In genomic region chr14:64506751-64507150, GRCh38 we compare ENCODE assay signal across 9 cellular contexts. TPM values are rescaled to one million over a fixed set of nuclear protein-coding genes. Genes with fewer than 3 reads are reported as not detected.
A peak's percentile ranks its signal among the peaks of the same experiment; 100 is the strongest.
DNase-seq lines count a peak whose midpoint lies in the region; ATAC-seq, FAIRE-seq and TF ChIP-seq lines count a peak whose summit lies in the region.
"Had no signal": no experiment of that assay in that cellular context is flagged by ENCODE, and none has a peak within 500 bp of the region (broad histone marks: within the 10 kb centered on the region; RNA-seq: fewer than 3 reads in every experiment).

No MANE protein-coding gene starts in this region.

- peak overlapping the region; percentile 100 for H3K27ac Mint-ChIP-seq in activated naive CD8-positive, alpha-beta T cell treated with anti-CD3 and anti-CD28 coated beads for 36 hours

- in situ Hi-C loops in HepG2 (cut with HindIII; ENCODE audit: extremely low pct_ligation_motif_present, low pct_unique_long_range_greater_than_20kb) = no loop called here

- ATAC-seq in heart right ventricle (no peak), left ventricle myocardium superior (no peak), HepG2 (no peak), upper lobe of left lung (ENCODE audit: low FRiP score in 2 of 2) (no peak), HG02763 (IDR thresholded peaks at IDR 0.05; ENCODE audit: unreplicated experiment) (no peak), omental fat pad (ENCODE audit: low FRiP score) (no peak)

- H3K27me3 Mint-ChIP-seq in activated naive CD8-positive, alpha-beta T cell treated with anti-CD3 and anti-CD28 coated beads for 36 hours = peaks cover 4% of the 10 kb centered on the region

- POLR2A ChIA-PET in HepG2 (lab: Yijun Ruan, JAX) = no interaction called here

- 26 to 36% methylated on average over 3 of the region's 3 CpGs for WGBS in heart right ventricle, 2 donors
- 52% methylated on average over 3 of the region's 3 CpGs for WGBS in HepG2 (ENCODE audit: low lambda C conversion rate)
- WGBS in upper lobe of left lung, 2 donors = 24 to 28% methylated on average over 3 of the region's 3 CpGs

- no TSS peak for BruUV-seq in HepG2 (replicated peaks; lab: Mats Ljungman, UMichigan)

- peak overlapping the region; percentile 91 for H3K4me2 ChIP-seq in HepG2 (ENCODE audit: low read depth, low read length)

- no peaks in the 10 kb centered on the region for H3K36me3 ChIP-seq in heart right ventricle
- no peaks in the 10 kb centered on the region for H3K36me3 ChIP-seq in HepG2 (replicated peaks in 1 of 2; ENCODE audit: control insufficient read depth in 1 of 2, insufficient read depth in 2 of 2, low read length in 2 of 2)
- H3K36me3 ChIP-seq in upper lobe of left lung = no peaks in the 10 kb centered on the region

- no peak for TF ChIP-seq EP300 in HepG2 (IDR thresholded peaks at IDR 0.05; ENCODE audit: low read depth in 2 of 2, low read length in 2 of 2)
- no peak for TF ChIP-seq EP300 in HepG2 (CRISPR knock-in tag; IDR thresholded peaks at IDR 0.05; ENCODE audit: borderline replicate concordance)
- TF ChIP-seq EP300 in upper lobe of left lung (IDR thresholded peaks at IDR 0.05) = no peak

- peaks cover 8 to 72% (median 69%) of the 10 kb centered on the region in 9 donors for H3K4me1 ChIP-seq in heart right ventricle
- H3K4me1 ChIP-seq in HepG2 (ENCODE audit: insufficient read depth, low read length) = peaks cover 69% of the 10 kb centered on the region
- H3K4me1 ChIP-seq in upper lobe of left lung = peaks cover 46 to 77% (median 61%) of the 10 kb centered on the region in 4 donors

- peak overlapping the region; percentile 84 for H3K4me3 Mint-ChIP-seq in activated naive CD8-positive, alpha-beta T cell treated with anti-CD3 and anti-CD28 coated beads for 36 hours

- H3K27me3 ChIP-seq in heart right ventricle = no peaks in the 10 kb centered on the region
- no peaks in the 10 kb centered on the region; a peak in 1 of 5 replicates for H3K27me3 ChIP-seq in HepG2 (ENCODE audit: control insufficient read depth in 1 of 2, insufficient read depth in 2 of 2, low read length in 2 of 2)
- H3K27me3 ChIP-seq in upper lobe of left lung = no peaks in the 10 kb centered on the region

- H3K9ac ChIP-seq in HepG2 (ENCODE audit: insufficient read depth, low read depth, low read length) = peak overlapping the region; percentile 30; the same call in 1 of the 2 replicates

- intact Hi-C loops in heart right ventricle (cut with DNase I) (loop anchor here in 1 of 10 donors (10.0 kb wide), 1 partner anchor 162 kb away; no protein-coding TSS in a partner anchor), left ventricle myocardium superior (cut with micrococcal nuclease) (no loop called here), HepG2 (cut with micrococcal nuclease; ENCODE audit: unreplicated experiment) (no loop called here)

- peaks cover 77% of the 10 kb centered on the region for H3K79me2 ChIP-seq in HepG2 (ENCODE audit: insufficient read depth, low read length)

- peaks cover 50% of the 10 kb centered on the region for H3K36me3 Mint-ChIP-seq in activated naive CD8-positive, alpha-beta T cell treated with anti-CD3 and anti-CD28 coated beads for 36 hours

- peaks cover 60% of the 10 kb centered on the region for H3K4me1 Mint-ChIP-seq in activated naive CD8-positive, alpha-beta T cell treated with anti-CD3 and anti-CD28 coated beads for 36 hours

- CTCF ChIA-PET in HepG2 (lab: Yijun Ruan, JAX; ENCODE audit: low intra/inter-chr PET ratio, low total read pairs) = no interaction called here

- H3K27ac ChIP-seq in heart right ventricle (peak overlapping the region in 8 of 10 donors; percentile 23 to 100 (median 99)), HepG2 (ENCODE audit: extremely low read length, insufficient read depth, low read length) (no peak overlapping the region), upper lobe of left lung (peak overlapping the region; percentile 20 to 100 (median 78))

- DNase-seq in heart right ventricle (no peak), left ventricle myocardium superior (no peak), HepG2 (ENCODE audit: low spot score) (no peak), upper lobe of left lung (no peak), dedifferentiated amniotic fluid mesenchymal stem cell (ENCODE audit: extremely low spot score) (no peak), omental fat pad (ENCODE audit: low spot score) (no peak)
- no peak for DNase-seq in activated naive CD8-positive, alpha-beta T cell treated with anti-CD3 and anti-CD28 coated beads for 36 hours
- DNase-seq: midbrain had no signal

- no peak for TF ChIP-seq CTCF in heart right ventricle (IDR thresholded peaks at IDR 0.05)
- no peak for TF ChIP-seq CTCF in HepG2 (CRISPR knock-in tag; IDR thresholded peaks at IDR 0.05)
- no peak for TF ChIP-seq CTCF in upper lobe of left lung (IDR thresholded peaks at IDR 0.05)
- no peak for TF ChIP-seq CTCF in omental fat pad (IDR thresholded peaks at IDR 0.05)

- no peak for FAIRE-seq in HepG2 (lab: Jason Lieb, UNC)

- TF ChIP-seq POLR2A in HepG2 (IDR thresholded peaks at IDR 0.05; ENCODE audit: insufficient read depth in 1 of 2, low read depth in 2 of 2, low read length in 2 of 2) = no peak
- TF ChIP-seq POLR2A in upper lobe of left lung (IDR thresholded peaks at IDR 0.05) = no peak

- H3K9me3 ChIP-seq in heart right ventricle = no peaks in the 10 kb centered on the region
- no peaks in the 10 kb centered on the region for H3K9me3 ChIP-seq in HepG2 (ENCODE audit: low read length)
- H3K9me3 ChIP-seq in upper lobe of left lung = no peaks in the 10 kb centered on the region

- H4K20me1 ChIP-seq in HepG2 (ENCODE audit: insufficient read depth, low read length) = peaks cover 37% of the 10 kb centered on the region

- no peaks in the 10 kb centered on the region for H3K9me3 Mint-ChIP-seq in activated naive CD8-positive, alpha-beta T cell treated with anti-CD3 and anti-CD28 coated beads for 36 hours

- H3K4me3 ChIP-seq in heart right ventricle = peak overlapping the region in 7 of 10 donors; percentile 67 to 97 (median 80)
- H3K4me3 ChIP-seq in HepG2 (replicated peaks in 1 of 3; ENCODE audit: insufficient read depth in 1 of 3, low read depth in 2 of 3, low read length in 3 of 3) = peak overlapping the region; percentile 10 to 36 (median 26); a peak in 5 of 6 replicates
- peak overlapping the region in 3 of 4 donors; percentile 58 to 88 (median 72) for H3K4me3 ChIP-seq in upper lobe of left lung

- H2AFZ ChIP-seq in HepG2 (ENCODE audit: low read length) = no peak overlapping the region

- TF ChIP-seq RAD21 in HepG2 (CRISPR knock-in tag; IDR thresholded peaks at IDR 0.05) = no peak

RNA-seq across cellular contexts. Expression of gene ZBTB1, which starts 2.2 kb away (rescaled TPM):
- 10 to 100 TPM; 17.4 to 26.4 (median 20.6) TPM for total RNA-seq in heart right ventricle
- 10 to 100 TPM in 1 of 2 donors, 1 to 10 TPM in 1; 5.6 to 26.0 TPM for polyA plus RNA-seq in heart right ventricle
- total RNA-seq in left ventricle myocardium superior = 23.7 TPM
- total RNA-seq in activated naive CD8-positive, alpha-beta T cell treated with anti-CD3 and anti-CD28 coated beads for 36 hours = 10 to 100 TPM; 43.3 to 43.9 TPM
- 22.6 and 27.7 TPM in 2 replicates for total RNA-seq in HepG2 (2016; rRNA removed; fragmentation: Illumina TruSeq; extraction: Trizol)
- total RNA-seq in HepG2 (2016; cell fraction: cytosol; rRNA removed; fragmentation: Illumina TruSeq; extraction: Trizol; ENCODE audit: low read depth) = 4.0 and 4.8 TPM in 2 replicates
- total RNA-seq in HepG2 (2016; cell fraction: insoluble cytoplasmic fraction; rRNA removed; fragmentation: Illumina TruSeq; extraction: Trizol) = 22.2 and 25.8 TPM in 2 replicates
- 13.8 and 17.4 TPM in 2 replicates for total RNA-seq in HepG2 (2016; cell fraction: membrane; rRNA removed; fragmentation: Illumina TruSeq; extraction: Trizol)
- total RNA-seq in HepG2 (2016; cell fraction: nucleus; rRNA removed; fragmentation: Illumina TruSeq; extraction: Trizol) = 23.2 and 24.3 TPM in 2 replicates
- polyA plus RNA-seq in HepG2 (2011; rRNA removed) = 17.4 and 18.8 TPM in 2 replicates
- 5.2 and 7.9 TPM in 2 replicates for polyA plus RNA-seq in HepG2 (2011; cell fraction: cytosol; rRNA removed)
- 18.2 and 21.1 TPM in 2 replicates for polyA plus RNA-seq in HepG2 (2011; cell fraction: nucleus; rRNA removed)
- 13.1 and 13.2 TPM in 2 replicates for polyA plus RNA-seq in HepG2 (2012)
- polyA plus RNA-seq in HepG2 (2016; cell fraction: cytosol; fragmentation: Illumina TruSeq; extraction: Trizol; ENCODE audit: low read depth) = 1.8 and 2.7 TPM in 2 replicates
- 17.4 and 17.9 TPM in 2 replicates for polyA plus RNA-seq in HepG2 (2016; cell fraction: insoluble cytoplasmic fraction; fragmentation: Illumina TruSeq; extraction: Trizol; ENCODE audit: low read depth)
- polyA plus RNA-seq in HepG2 (2016; cell fraction: membrane; fragmentation: Illumina TruSeq; extraction: Trizol; ENCODE audit: low read depth) = 4.9 and 6.5 TPM in 2 replicates
- 40.9 and 42.8 TPM in 2 replicates for polyA plus RNA-seq in HepG2 (2016; cell fraction: nucleus; fragmentation: Illumina TruSeq; extraction: Trizol; ENCODE audit: insufficient read depth, low read depth)
- polyA minus RNA-seq in HepG2 (2011; rRNA and poly(A)+ RNA removed; ENCODE audit: low replicate concordance) = 29.5 and 31.2 TPM in 2 replicates
- 12.6 and 12.7 TPM in 2 replicates for polyA minus RNA-seq in HepG2 (2011; cell fraction: cytosol; rRNA and poly(A)+ RNA removed)
- polyA minus RNA-seq in HepG2 (2011; cell fraction: nucleus; rRNA and poly(A)+ RNA removed) = 35.3 and 43.6 TPM in 2 replicates
- total RNA-seq in upper lobe of left lung = 10 to 100 TPM; 34.3 to 74.0 (median 43.2) TPM
- 10 to 100 TPM; 35.9 to 54.2 (median 43.7) TPM for total RNA-seq in omental fat pad

RNA-seq across cellular contexts. Expression of gene ZBTB25, which starts 3.1 kb away (rescaled TPM):
- total RNA-seq in heart right ventricle = 10 to 100 TPM; 17.4 to 24.7 (median 21.2) TPM
- polyA plus RNA-seq in heart right ventricle = 10 to 100 TPM in 1 of 2 donors, 1 to 10 TPM in 1; 3.0 to 13.5 TPM
- total RNA-seq in left ventricle myocardium superior = 17.1 TPM
- total RNA-seq in activated naive CD8-positive, alpha-beta T cell treated with anti-CD3 and anti-CD28 coated beads for 36 hours = 10 to 100 TPM; 24.0 to 26.0 TPM
- total RNA-seq in HepG2 (2016; rRNA removed; fragmentation: Illumina TruSeq; extraction: Trizol) = 3.0 and 3.5 TPM in 2 replicates
- 0.81 and 2.1 TPM in 2 replicates for total RNA-seq in HepG2 (2016; cell fraction: cytosol; rRNA removed; fragmentation: Illumina TruSeq; extraction: Trizol; ENCODE audit: low read depth)
- 3.5 TPM in 2 replicates for total RNA-seq in HepG2 (2016; cell fraction: insoluble cytoplasmic fraction; rRNA removed; fragmentation: Illumina TruSeq; extraction: Trizol)
- 2.3 TPM in 2 replicates for total RNA-seq in HepG2 (2016; cell fraction: membrane; rRNA removed; fragmentation: Illumina TruSeq; extraction: Trizol)
- 3.4 and 4.6 TPM in 2 replicates for total RNA-seq in HepG2 (2016; cell fraction: nucleus; rRNA removed; fragmentation: Illumina TruSeq; extraction: Trizol)
- polyA plus RNA-seq in HepG2 (2011; rRNA removed) = 7.6 TPM in 2 replicates
- polyA plus RNA-seq in HepG2 (2011; cell fraction: cytosol; rRNA removed) = 2.7 and 3.0 TPM in 2 replicates
- polyA plus RNA-seq in HepG2 (2011; cell fraction: nucleus; rRNA removed) = 9.2 and 10.1 TPM in 2 replicates
- 3.9 and 4.1 TPM in 2 replicates for polyA plus RNA-seq in HepG2 (2012)
- 0.99 and 1.2 TPM in 2 replicates for polyA plus RNA-seq in HepG2 (2016; cell fraction: cytosol; fragmentation: Illumina TruSeq; extraction: Trizol; ENCODE audit: low read depth)
- polyA plus RNA-seq in HepG2 (2016; cell fraction: insoluble cytoplasmic fraction; fragmentation: Illumina TruSeq; extraction: Trizol; ENCODE audit: low read depth) = 1.5 and 2.9 TPM in 2 replicates
- 0.98 and 1.2 TPM in 2 replicates for polyA plus RNA-seq in HepG2 (2016; cell fraction: membrane; fragmentation: Illumina TruSeq; extraction: Trizol; ENCODE audit: low read depth)
- 5.7 and 6.7 TPM in 2 replicates for polyA plus RNA-seq in HepG2 (2016; cell fraction: nucleus; fragmentation: Illumina TruSeq; extraction: Trizol; ENCODE audit: insufficient read depth, low read depth)
- 11.5 and 37.3 TPM in 2 replicates for polyA minus RNA-seq in HepG2 (2011; rRNA and poly(A)+ RNA removed; ENCODE audit: low replicate concordance)
- 4.8 and 5.0 TPM in 2 replicates for polyA minus RNA-seq in HepG2 (2011; cell fraction: cytosol; rRNA and poly(A)+ RNA removed)
- polyA minus RNA-seq in HepG2 (2011; cell fraction: nucleus; rRNA and poly(A)+ RNA removed) = 12.1 and 14.7 TPM in 2 replicates
- total RNA-seq in upper lobe of left lung = 10 to 100 TPM in 3 of 6 donors, 1 to 10 TPM in 3; 5.9 to 31.4 (median 10.3) TPM
- total RNA-seq in omental fat pad = 10 to 100 TPM in 1 of 4 donors, 1 to 10 TPM in 3; 5.5 to 12.3 (median 8.6) TPM

RNA-seq across cellular contexts. Expression of gene HSPA2, which starts 33.8 kb away (rescaled TPM):
- 10 to 100 TPM in 9 of 10 donors, 1 to 10 TPM in 1; 9.4 to 77.6 (median 34.8) TPM for total RNA-seq in heart right ventricle
- polyA plus RNA-seq in heart right ventricle = 10 to 100 TPM in 1 of 2 donors, 1 to 10 TPM in 1; 2.6 to 10.3 TPM
- 13.8 TPM for total RNA-seq in left ventricle myocardium superior
- total RNA-seq in activated naive CD8-positive, alpha-beta T cell treated with anti-CD3 and anti-CD28 coated beads for 36 hours = 1 to 10 TPM; 1.9 to 2.0 TPM
- 0.27 and 0.28 TPM in 2 replicates for total RNA-seq in HepG2 (2016; rRNA removed; fragmentation: Illumina TruSeq; extraction: Trizol)
- not detected in 2 replicates for total RNA-seq in HepG2 (2016; cell fraction: cytosol; rRNA removed; fragmentation: Illumina TruSeq; extraction: Trizol; ENCODE audit: low read depth)
- total RNA-seq in HepG2 (2016; cell fraction: insoluble cytoplasmic fraction; rRNA removed; fragmentation: Illumina TruSeq; extraction: Trizol) = 0.17 and 0.37 TPM in 2 replicates
- total RNA-seq in HepG2 (2016; cell fraction: membrane; rRNA removed; fragmentation: Illumina TruSeq; extraction: Trizol) = 0.21 TPM in 1 of 2 replicates, not detected in the other
- 0.22 and 0.47 TPM in 2 replicates for total RNA-seq in HepG2 (2016; cell fraction: nucleus; rRNA removed; fragmentation: Illumina TruSeq; extraction: Trizol)
- 0.15 and 0.16 TPM in 2 replicates for polyA plus RNA-seq in HepG2 (2011; rRNA removed)
- 0.12 and 0.15 TPM in 2 replicates for polyA plus RNA-seq in HepG2 (2011; cell fraction: cytosol; rRNA removed)
- 0.24 and 0.27 TPM in 2 replicates for polyA plus RNA-seq in HepG2 (2011; cell fraction: nucleus; rRNA removed)
- polyA plus RNA-seq in HepG2 (2012) = 0.24 and 0.32 TPM in 2 replicates
- not detected in 2 replicates for polyA plus RNA-seq in HepG2 (2016; cell fraction: cytosol; fragmentation: Illumina TruSeq; extraction: Trizol; ENCODE audit: low read depth)
- 0.26 TPM in 1 of 2 replicates, not detected in the other for polyA plus RNA-seq in HepG2 (2016; cell fraction: insoluble cytoplasmic fraction; fragmentation: Illumina TruSeq; extraction: Trizol; ENCODE audit: low read depth)
- not detected in 2 replicates for polyA plus RNA-seq in HepG2 (2016; cell fraction: membrane; fragmentation: Illumina TruSeq; extraction: Trizol; ENCODE audit: low read depth)
- polyA plus RNA-seq in HepG2 (2016; cell fraction: nucleus; fragmentation: Illumina TruSeq; extraction: Trizol; ENCODE audit: insufficient read depth, low read depth) = 0.22 TPM in 1 of 2 replicates, not detected in the other
- polyA minus RNA-seq in HepG2 (2011; rRNA and poly(A)+ RNA removed; ENCODE audit: low replicate concordance) = 0.26 and 8.0 TPM in 2 replicates
- 0.18 and 0.30 TPM in 2 replicates for polyA minus RNA-seq in HepG2 (2011; cell fraction: cytosol; rRNA and poly(A)+ RNA removed)
- polyA minus RNA-seq in HepG2 (2011; cell fraction: nucleus; rRNA and poly(A)+ RNA removed) = 0.39 and 0.87 TPM in 2 replicates
- 10 to 100 TPM in 4 of 6 donors, 1 to 10 TPM in 2; 4.8 to 25.7 (median 12.1) TPM for total RNA-seq in upper lobe of left lung
- total RNA-seq in omental fat pad = 10 to 100 TPM in 3 of 4 donors, 1 to 10 TPM in 1; 4.7 to 23.4 (median 17.5) TPM

RNA-seq across cellular contexts. Expression of gene AKAP5, which starts 41.5 kb away (rescaled TPM):
- total RNA-seq in heart right ventricle (under 1 TPM; 0.12 to 0.51 (median 0.20) TPM), left ventricle myocardium superior (0.30 TPM), HepG2 (2016; rRNA removed; fragmentation: Illumina TruSeq; extraction: Trizol) (1.5 and 2.1 TPM in 2 replicates), upper lobe of left lung (1 to 10 TPM; 1.0 to 5.4 (median 2.5) TPM), omental fat pad (1 to 10 TPM in 1 of 4 donors, under 1 TPM in 3; 0.47 to 1.4 (median 0.66) TPM)
- polyA plus RNA-seq in heart right ventricle (under 1 TPM; 0.07 to 0.09 TPM), HepG2 (2011; rRNA removed) (0.13 and 0.18 TPM in 2 replicates)
- 1 to 10 TPM; 1.2 to 1.4 TPM for total RNA-seq in activated naive CD8-positive, alpha-beta T cell treated with anti-CD3 and anti-CD28 coated beads for 36 hours
- total RNA-seq in HepG2 (2016; cell fraction: cytosol; rRNA removed; fragmentation: Illumina TruSeq; extraction: Trizol; ENCODE audit: low read depth) = 0.10 and 0.18 TPM in 2 replicates
- 1.4 and 1.9 TPM in 2 replicates for total RNA-seq in HepG2 (2016; cell fraction: insoluble cytoplasmic fraction; rRNA removed; fragmentation: Illumina TruSeq; extraction: Trizol)
- total RNA-seq in HepG2 (2016; cell fraction: membrane; rRNA removed; fragmentation: Illumina TruSeq; extraction: Trizol) = 0.86 and 0.99 TPM in 2 replicates
- total RNA-seq in HepG2 (2016; cell fraction: nucleus; rRNA removed; fragmentation: Illumina TruSeq; extraction: Trizol) = 2.1 TPM in 2 replicates
- polyA plus RNA-seq in HepG2 (2011; cell fraction: cytosol; rRNA removed) = 0.08 and 0.12 TPM in 2 replicates
- 0.05 and 0.12 TPM in 2 replicates for polyA plus RNA-seq in HepG2 (2011; cell fraction: nucleus; rRNA removed)
- 0.13 and 0.47 TPM in 2 replicates for polyA plus RNA-seq in HepG2 (2012)
- 0.11 TPM in 2 replicates for polyA plus RNA-seq in HepG2 (2016; cell fraction: cytosol; fragmentation: Illumina TruSeq; extraction: Trizol; ENCODE audit: low read depth)
- 1.3 and 1.5 TPM in 2 replicates for polyA plus RNA-seq in HepG2 (2016; cell fraction: insoluble cytoplasmic fraction; fragmentation: Illumina TruSeq; extraction: Trizol; ENCODE audit: low read depth)
- 0.46 and 0.49 TPM in 2 replicates for polyA plus RNA-seq in HepG2 (2016; cell fraction: membrane; fragmentation: Illumina TruSeq; extraction: Trizol; ENCODE audit: low read depth)
- 1.1 and 1.2 TPM in 2 replicates for polyA plus RNA-seq in HepG2 (2016; cell fraction: nucleus; fragmentation: Illumina TruSeq; extraction: Trizol; ENCODE audit: insufficient read depth, low read depth)
- polyA minus RNA-seq in HepG2 (2011; rRNA and poly(A)+ RNA removed; ENCODE audit: low replicate concordance) = 0.12 and 0.82 TPM in 2 replicates
- 0.30 and 0.35 TPM in 2 replicates for polyA minus RNA-seq in HepG2 (2011; cell fraction: cytosol; rRNA and poly(A)+ RNA removed)
- polyA minus RNA-seq in HepG2 (2011; cell fraction: nucleus; rRNA and poly(A)+ RNA removed) = 0.90 and 1.6 TPM in 2 replicates

RNA-seq across cellular contexts. Expression of gene PPP1R36, which starts 43.0 kb away (rescaled TPM):
- total RNA-seq in heart right ventricle (under 1 TPM in 8 of 10 donors, not detected in 2; 0.20 to 0.85 (median 0.49) TPM), left ventricle myocardium superior (not detected), HepG2 (2016; rRNA removed; fragmentation: Illumina TruSeq; extraction: Trizol) (0.11 TPM in 1 of 2 replicates, not detected in the other), upper lobe of left lung (1 to 10 TPM in 3 of 6 donors, under 1 TPM in 2, not detected in 1; 0.54 to 2.9 (median 1.4) TPM), omental fat pad (1 to 10 TPM in 3 of 4 donors, under 1 TPM in 1; 0.63 to 3.2 (median 2.1) TPM)
- polyA plus RNA-seq in heart right ventricle (under 1 TPM; 0.07 to 0.59 TPM), HepG2 (2011; rRNA removed) (0.14 and 0.17 TPM in 2 replicates)
- total RNA-seq in activated naive CD8-positive, alpha-beta T cell treated with anti-CD3 and anti-CD28 coated beads for 36 hours = under 1 TPM; 0.18 to 0.25 TPM
- total RNA-seq in HepG2 (2016; cell fraction: cytosol; rRNA removed; fragmentation: Illumina TruSeq; extraction: Trizol; ENCODE audit: low read depth) = 0.20 and 0.44 TPM in 2 replicates
- total RNA-seq in HepG2 (2016; cell fraction: insoluble cytoplasmic fraction; rRNA removed; fragmentation: Illumina TruSeq; extraction: Trizol) = 0.19 and 0.21 TPM in 2 replicates
- 0.31 and 0.34 TPM in 2 replicates for total RNA-seq in HepG2 (2016; cell fraction: membrane; rRNA removed; fragmentation: Illumina TruSeq; extraction: Trizol)
- not detected in 2 replicates for total RNA-seq in HepG2 (2016; cell fraction: nucleus; rRNA removed; fragmentation: Illumina TruSeq; extraction: Trizol)
- 0.07 TPM in 1 of 2 replicates, not detected in the other for polyA plus RNA-seq in HepG2 (2011; cell fraction: cytosol; rRNA removed)
- polyA plus RNA-seq in HepG2 (2011; cell fraction: nucleus; rRNA removed) = 0.17 TPM in 1 of 2 replicates, not detected in the other
- not detected in 2 replicates for polyA plus RNA-seq in HepG2 (2012)
- 0.23 TPM in 1 of 2 replicates, not detected in the other for polyA plus RNA-seq in HepG2 (2016; cell fraction: cytosol; fragmentation: Illumina TruSeq; extraction: Trizol; ENCODE audit: low read depth)
- 0.22 TPM in 1 of 2 replicates, not detected in the other for polyA plus RNA-seq in HepG2 (2016; cell fraction: insoluble cytoplasmic fraction; fragmentation: Illumina TruSeq; extraction: Trizol; ENCODE audit: low read depth)
- polyA plus RNA-seq in HepG2 (2016; cell fraction: membrane; fragmentation: Illumina TruSeq; extraction: Trizol; ENCODE audit: low read depth) = 0.30 TPM in 1 of 2 replicates, not detected in the other
- not detected in 2 replicates for polyA plus RNA-seq in HepG2 (2016; cell fraction: nucleus; fragmentation: Illumina TruSeq; extraction: Trizol; ENCODE audit: insufficient read depth, low read depth)
- 0.16 and 0.35 TPM in 2 replicates for polyA minus RNA-seq in HepG2 (2011; rRNA and poly(A)+ RNA removed; ENCODE audit: low replicate concordance)
- polyA minus RNA-seq in HepG2 (2011; cell fraction: cytosol; rRNA and poly(A)+ RNA removed) = not detected in 2 replicates
- not detected in 2 replicates for polyA minus RNA-seq in HepG2 (2011; cell fraction: nucleus; rRNA and poly(A)+ RNA removed)

Comparison
In these comparisons a context has a peak if more than half of its experiments do, and no peak if none do; other contexts are left out.
1. H3K4me3 ChIP-seq: peak in every context shown above with its lines; median percentile 80 in heart right ventricle; 72 in upper lobe of left lung; 26 in HepG2.